In genomic region chr4:62231994-62232393, GRCh38 we compare ENCODE assay signal across 26 cellular contexts.
"Had no signal": no experiment of that assay in that cellular context is flagged by ENCODE, and none has a peak within 500 bp of the region (broad histone marks: within the 10 kb centered on the region; RNA-seq: fewer than 3 reads in every experiment).

No MANE protein-coding gene starts in this region.

- H3K4me3 ChIP-seq: stomach, suprapubic skin, testis, thyroid gland, tibial artery, tibial nerve, transverse colon, upper lobe of left lung, upper lobe of right lung, uterus, vagina had no signal

- H3K36me3 ChIP-seq: stomach, suprapubic skin, thyroid gland, tibial artery, tibial nerve, transverse colon, upper lobe of left lung, upper lobe of right lung, uterus, vagina had no signal

- H3K4me1 Mint-ChIP-seq: stimulated activated effector memory CD8-positive, alpha-beta T cell treated with anti-CD3 and anti-CD28 coated beads, Interleukin-12 subunit alpha, Interleukin-12 subunit beta, amount 100 ng/mL, for 72 hours; stimulated activated memory B cell treated with anti-CD40 and anti-IgM and Interleukin-4, amounts not matched to agents 10 μg/mL and 1 μg/mL and 100 μg/mL, for 72 hours; stimulated activated naive B cell treated with anti-CD40 and anti-IgM and Interleukin-4, amounts not matched to agents 10 μg/mL and 1 μg/mL and 100 μg/mL, for 72 hours; stimulated activated naive CD8-positive, alpha-beta T cell treated with anti-CD3 and anti-CD28 coated beads, Interleukin-15, amount 100 ng/mL, for 72 hours had no signal

- H3K27ac Mint-ChIP-seq: stimulated activated effector memory CD8-positive, alpha-beta T cell treated with anti-CD3 and anti-CD28 coated beads, Interleukin-12 subunit alpha, Interleukin-12 subunit beta, amount 100 ng/mL, for 72 hours; stimulated activated memory B cell treated with anti-CD40 and anti-IgM and Interleukin-4, amounts not matched to agents 10 μg/mL and 1 μg/mL and 100 μg/mL, for 72 hours; stimulated activated naive B cell treated with anti-CD40 and anti-IgM and Interleukin-4, amounts not matched to agents 10 μg/mL and 1 μg/mL and 100 μg/mL, for 72 hours; stimulated activated naive CD8-positive, alpha-beta T cell treated with anti-CD3 and anti-CD28 coated beads, Interleukin-15, amount 100 ng/mL, for 72 hours; stimulated activated naive CD8-positive, alpha-beta T cell treated with anti-CD3 and anti-CD28 coated beads, Interleukin-15, Interleukin-2, amounts not matched to agents 100 ng/mL and 50 ng/mL, for 24 hours; type B pancreatic cell had no signal

- H3K4me3 Mint-ChIP-seq: stimulated activated effector memory CD8-positive, alpha-beta T cell treated with anti-CD3 and anti-CD28 coated beads, Interleukin-12 subunit alpha, Interleukin-12 subunit beta, amount 100 ng/mL, for 72 hours; stimulated activated memory B cell treated with anti-CD40 and anti-IgM and Interleukin-4, amounts not matched to agents 10 μg/mL and 1 μg/mL and 100 μg/mL, for 72 hours; stimulated activated naive B cell treated with anti-CD40 and anti-IgM and Interleukin-4, amounts not matched to agents 10 μg/mL and 1 μg/mL and 100 μg/mL, for 72 hours; stimulated activated naive CD8-positive, alpha-beta T cell treated with anti-CD3 and anti-CD28 coated beads, Interleukin-15, amount 100 ng/mL, for 72 hours; stimulated activated naive CD8-positive, alpha-beta T cell treated with anti-CD3 and anti-CD28 coated beads, Interleukin-15, Interleukin-2, amounts not matched to agents 100 ng/mL and 50 ng/mL, for 24 hours; type B pancreatic cell had no signal

- ATAC-seq: stimulated activated effector memory CD8-positive, alpha-beta T cell treated with anti-CD3 and anti-CD28 coated beads, Interleukin-12 subunit alpha, Interleukin-12 subunit beta, amount 100 ng/mL, for 72 hours; stimulated activated memory B cell treated with anti-CD40 and anti-IgM and Interleukin-4, amounts not matched to agents 10 μg/mL and 1 μg/mL and 100 μg/mL, for 72 hours; stimulated activated naive B cell treated with anti-CD40 and anti-IgM and Interleukin-4, amounts not matched to agents 10 μg/mL and 1 μg/mL and 100 μg/mL, for 72 hours; stimulated activated naive CD8-positive, alpha-beta T cell treated with anti-CD3 and anti-CD28 coated beads, Interleukin-15, amount 100 ng/mL, for 72 hours; stimulated activated naive CD8-positive, alpha-beta T cell treated with anti-CD3 and anti-CD28 coated beads, Interleukin-15, Interleukin-2, amounts not matched to agents 100 U/mL and 50 U/mL, for 24 hours; upper lobe of right lung had no signal

- H3K9me3 ChIP-seq: suprapubic skin, testis, thyroid gland, tibial artery, tibial nerve, transverse colon, upper lobe of left lung, upper lobe of right lung, uterus, vagina had no signal

- H3K9me3 Mint-ChIP-seq: stimulated activated memory B cell treated with anti-CD40 and anti-IgM and Interleukin-4, amounts not matched to agents 10 μg/mL and 1 μg/mL and 100 μg/mL, for 72 hours; type B pancreatic cell had no signal

- H3K4me1 ChIP-seq: stomach, suprapubic skin, testis, thyroid gland, tibial artery, tibial nerve, transverse colon, upper lobe of left lung, upper lobe of right lung, uterus, vagina had no signal

- H3K27me3 Mint-ChIP-seq: stimulated activated memory B cell treated with anti-CD40 and anti-IgM and Interleukin-4, amounts not matched to agents 10 μg/mL and 1 μg/mL and 100 μg/mL, for 72 hours; stimulated activated naive B cell treated with anti-CD40 and anti-IgM and Interleukin-4, amounts not matched to agents 10 μg/mL and 1 μg/mL and 100 μg/mL, for 72 hours; stimulated activated naive CD8-positive, alpha-beta T cell treated with anti-CD3 and anti-CD28 coated beads, Interleukin-15, amount 100 ng/mL, for 72 hours; stimulated activated naive CD8-positive, alpha-beta T cell treated with anti-CD3 and anti-CD28 coated beads, Interleukin-15, Interleukin-2, amounts not matched to agents 100 ng/mL and 50 ng/mL, for 24 hours had no signal

- H3K27me3 ChIP-seq: stomach, suprapubic skin, testis, thyroid gland, tibial artery, tibial nerve, transverse colon, upper lobe of left lung, upper lobe of right lung, uterus, vagina had no signal

- H3K36me3 Mint-ChIP-seq: stimulated activated effector memory CD8-positive, alpha-beta T cell treated with anti-CD3 and anti-CD28 coated beads, Interleukin-12 subunit alpha, Interleukin-12 subunit beta, amount 100 ng/mL, for 72 hours; stimulated activated memory B cell treated with anti-CD40 and anti-IgM and Interleukin-4, amounts not matched to agents 10 μg/mL and 1 μg/mL and 100 μg/mL, for 72 hours; stimulated activated naive B cell treated with anti-CD40 and anti-IgM and Interleukin-4, amounts not matched to agents 10 μg/mL and 1 μg/mL and 100 μg/mL, for 72 hours; type B pancreatic cell had no signal

- H3K27ac ChIP-seq: stomach, suprapubic skin, testis, thyroid gland, tibial artery, tibial nerve, transverse colon, upper lobe of left lung, upper lobe of right lung, uterus, vagina had no signal

- DNase-seq: stimulated activated CD4-positive, alpha-beta T cell treated with anti-CD3 and anti-CD28 coated beads, Interleukin-2, amount 100 ng/mL, for 48 hours; stimulated activated CD4-positive, alpha-beta T cell treated with anti-CD3 and anti-CD28 coated beads, Interleukin-4, amount 100 ng/mL, for 1 hour; stimulated activated CD4-positive, alpha-beta T cell treated with anti-CD3 and anti-CD28 coated beads, Interleukin-4, amount 100 ng/mL, for 24 hours; stimulated activated CD4-positive, alpha-beta T cell treated with anti-CD3 and anti-CD28 coated beads, Interleukin-4, amount 100 ng/mL, for 4 hours; stimulated activated CD8-positive, alpha-beta memory T cell treated with anti-CD3 and anti-CD28 coated beads, Interleukin-4, amount 100 ng/mL, for 48 hours; stimulated activated naive B cell treated with anti-CD40 and anti-IgM and Interleukin-4, amounts not matched to agents 10 μg/mL and 1 μg/mL and 100 μg/mL, for 72 hours; stimulated activated naive CD4-positive, alpha-beta T cell; stimulated activated naive CD4-positive, alpha-beta T cell treated with Interleukin-2 at 50 U/mL for 16 hours; stimulated activated naive CD8-positive, alpha-beta T cell treated with anti-CD3 and anti-CD28 coated beads, Interleukin-15, amount 100 ng/mL, for 72 hours; stimulated activated naive CD8-positive, alpha-beta T cell treated with anti-CD3 and anti-CD28 coated beads, Interleukin-15, Interleukin-2, amounts not matched to agents 100 U/mL and 50 U/mL, for 24 hours; stomach; substantia nigra; testis; thyroid gland; tibial artery; transverse colon; upper lobe of left lung; upper lobe of right lung; uterus had no signal
